ENCODE assay signal across 17 cellular contexts in the genomic region with DNA sequence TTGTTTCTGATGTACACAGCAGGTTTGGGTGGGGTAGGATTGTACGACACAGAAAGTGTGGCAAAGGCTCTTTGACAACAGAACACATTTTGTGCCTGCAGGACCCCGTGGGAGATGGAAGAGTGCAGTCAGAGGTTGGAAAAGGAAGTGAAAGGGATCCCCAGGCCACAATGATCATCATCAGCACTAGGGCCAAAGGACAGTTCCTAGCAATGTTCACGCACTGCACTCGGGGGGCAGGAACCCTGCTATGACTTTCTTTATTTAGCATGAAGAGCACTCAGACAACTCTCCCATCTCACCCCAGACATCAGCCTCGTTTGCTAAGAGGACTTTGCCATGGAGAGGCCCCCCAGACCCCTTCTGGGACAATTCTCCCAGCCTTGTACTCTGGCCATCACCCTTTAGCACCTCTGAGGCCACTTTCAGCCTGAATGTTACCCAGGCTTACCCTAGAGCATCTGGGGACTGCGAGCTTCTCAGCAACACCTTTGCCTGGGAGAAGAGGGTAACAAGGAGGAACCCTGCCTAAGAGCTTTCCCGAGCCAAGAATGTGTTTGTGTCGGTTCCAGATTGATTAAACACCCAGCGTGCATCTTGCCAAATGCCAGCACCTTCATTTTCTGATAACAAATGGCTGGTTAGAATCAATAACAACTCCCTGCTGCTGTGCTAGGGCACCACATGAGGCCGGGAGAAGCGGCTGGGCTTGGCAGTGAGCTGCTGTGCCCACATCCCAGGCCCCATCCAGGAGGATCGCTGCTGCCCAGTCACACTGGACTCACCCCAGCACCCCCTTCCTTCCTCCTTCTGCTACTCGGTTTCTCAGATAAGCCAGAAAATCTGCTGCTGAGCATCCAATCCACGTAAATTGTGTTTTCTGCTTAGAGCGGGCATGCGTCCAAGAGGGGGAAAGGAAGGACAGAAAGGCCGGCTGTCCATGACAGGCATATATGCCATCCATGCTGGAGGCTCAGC.
A peak's percentile ranks its signal among the peaks of the same experiment; 100 is the strongest.
DNase-seq lines count a peak whose midpoint lies in the region; ATAC-seq and TF ChIP-seq lines count a peak whose summit lies in the region.
"Had no signal": no experiment of that assay in that cellular context is flagged by ENCODE, and none has a peak within 500 bp of the region (broad histone marks: within the 10 kb centered on the region; RNA-seq: fewer than 3 reads in every experiment).

No MANE protein-coding gene starts in this region.

- no peak for TF ChIP-seq POLR2A in body of pancreas (IDR thresholded peaks at IDR 0.05)

- H3K4me3 ChIP-seq in left ventricle myocardium inferior: no peak overlapping the region
- no peak overlapping the region for H3K4me3 ChIP-seq in body of pancreas
- H3K4me3 ChIP-seq: HAP-1 had no signal

- no peaks in the 10 kb centered on the region for H3K9me3 Mint-ChIP-seq in activated CD4-positive, alpha-beta T cell treated with anti-CD3 and anti-CD28 coated beads, Interleukin-2, amount 10 ng/mL, durations not matched to agents 24 days and 14 days
- H3K9me3 Mint-ChIP-seq: CD8-positive, alpha-beta T cell had no signal

- no peak for TF ChIP-seq CTCF in left ventricle myocardium inferior (IDR thresholded peaks at IDR 0.05; ENCODE audit: borderline replicate concordance)
- TF ChIP-seq CTCF in body of pancreas (IDR thresholded peaks at IDR 0.05): peak in 2 of 7 experiments; percentile 23 to 27

- H3K4me3 Mint-ChIP-seq in activated CD4-positive, alpha-beta T cell treated with anti-CD3 and anti-CD28 coated beads, Interleukin-2, amount 10 ng/mL, durations not matched to agents 24 days and 14 days: no peak overlapping the region
- H3K4me3 Mint-ChIP-seq: CD14-positive monocyte; CD8-positive, alpha-beta T cell had no signal

- H3K9me3 ChIP-seq in left ventricle myocardium inferior (replicated peaks): peaks cover 6% of the 10 kb centered on the region
- no peaks in the 10 kb centered on the region for H3K9me3 ChIP-seq in body of pancreas
- H3K9me3 ChIP-seq: HAP-1 had no signal

- H3K4me1 ChIP-seq in left ventricle myocardium inferior (no peaks in the 10 kb centered on the region), body of pancreas (peaks cover 15% of the 10 kb centered on the region)
- H3K4me1 ChIP-seq: HAP-1 had no signal

- no peaks in the 10 kb centered on the region for H3K36me3 Mint-ChIP-seq in activated CD4-positive, alpha-beta T cell treated with anti-CD3 and anti-CD28 coated beads, Interleukin-2, amount 10 ng/mL, durations not matched to agents 24 days and 14 days (ENCODE audit: low read depth)
- H3K36me3 Mint-ChIP-seq: CD14-positive monocyte; CD8-positive, alpha-beta T cell had no signal

- WGBS in body of pancreas, 2 donors: 28% methylated on average over 15 to 17 of the region's 17 CpGs

- peak; percentile 18 for ATAC-seq in Right ventricle myocardium superior (ENCODE audit: poor library complexity)
- peak; percentile 74 for ATAC-seq in body of pancreas
- ATAC-seq: CD8-positive, alpha-beta T cell had no signal

- DNase-seq in Right ventricle myocardium superior (no peak), left ventricle myocardium inferior (no peak), MV-4-11 (lab: John Stamatoyannopoulos, UW) (peak; percentile 69), body of pancreas (peak; percentile 26 to 53 (median 40)), mucosa of gallbladder (ENCODE audit: low spot score) (peak; percentile 38), A172 (ENCODE audit: low spot score) (no peak), NK-92 (lab: John Stamatoyannopoulos, UW; ENCODE audit: unreplicated experiment) (no peak)
- DNase-seq in activated CD4-positive, alpha-beta T cell treated with anti-CD3 and anti-CD28 coated beads, Interleukin-2, amount 10 ng/mL, durations not matched to agents 24 days and 14 days: no peak
- DNase-seq: CD8-positive, alpha-beta T cell; COR-L47; DMS153; DMS79 treated with DMSO at 0.1 percent for 48 hours; EL; GDM1; GOT3 had no signal

- intact Hi-C loops in Right ventricle myocardium superior (cut with DNase I) (no loop called here), left ventricle myocardium inferior (cut with micrococcal nuclease) (no loop called here), body of pancreas (cut with DNase I) (no loop called here)
- intact Hi-C loops in activated CD4-positive, alpha-beta T cell treated with anti-CD3 and anti-CD28 coated beads, Interleukin-2, amount 10 ng/mL, durations not matched to agents 24 days and 14 days (cut with micrococcal nuclease): no loop called here

- no peaks in the 10 kb centered on the region for H3K27me3 Mint-ChIP-seq in activated CD4-positive, alpha-beta T cell treated with anti-CD3 and anti-CD28 coated beads, Interleukin-2, amount 10 ng/mL, durations not matched to agents 24 days and 14 days

- H3K27ac Mint-ChIP-seq in activated CD4-positive, alpha-beta T cell treated with anti-CD3 and anti-CD28 coated beads, Interleukin-2, amount 10 ng/mL, durations not matched to agents 24 days and 14 days: no peak overlapping the region
- H3K27ac Mint-ChIP-seq: CD8-positive, alpha-beta T cell had no signal

- H3K4me1 Mint-ChIP-seq in activated CD4-positive, alpha-beta T cell treated with anti-CD3 and anti-CD28 coated beads, Interleukin-2, amount 10 ng/mL, durations not matched to agents 24 days and 14 days: no peaks in the 10 kb centered on the region
- H3K4me1 Mint-ChIP-seq: CD14-positive monocyte had no signal

- H3K27me3 ChIP-seq in left ventricle myocardium inferior (ENCODE audit: low read depth) (peaks cover 51% of the 10 kb centered on the region), body of pancreas (no peaks in the 10 kb centered on the region)

- H3K36me3 ChIP-seq in left ventricle myocardium inferior (no peaks in the 10 kb centered on the region), body of pancreas (replicated peaks in 1 of 2; ENCODE audit: insufficient read depth in 1 of 2, low read depth in 2 of 2) (no peaks in the 10 kb centered on the region)
- H3K36me3 ChIP-seq: HAP-1 had no signal

- H3K27ac ChIP-seq in left ventricle myocardium inferior (replicated peaks) (no peak overlapping the region), body of pancreas (peak overlapping the region in 2 of 4 donors; percentile 40 to 70)

Comparison
In these comparisons a context has a peak if more than half of its experiments do, and no peak if none do; other contexts are left out.
1. DNase-seq: peak in MV-4-11 (single experiment), body of pancreas (4 of 4) and mucosa of gallbladder (single experiment); none in Right ventricle myocardium superior (single experiment), left ventricle myocardium inferior (single experiment), activated CD4-positive, alpha-beta T cell treated with anti-CD3 and anti-CD28 coated beads, Interleukin-2, amount 10 ng/mL, durations not matched to agents 24 days and 14 days (single experiment), A172 (single experiment) and NK-92 (single experiment).